Comparison of ENCODE assay signal across 1 cellular context in the genomic region with DNA sequence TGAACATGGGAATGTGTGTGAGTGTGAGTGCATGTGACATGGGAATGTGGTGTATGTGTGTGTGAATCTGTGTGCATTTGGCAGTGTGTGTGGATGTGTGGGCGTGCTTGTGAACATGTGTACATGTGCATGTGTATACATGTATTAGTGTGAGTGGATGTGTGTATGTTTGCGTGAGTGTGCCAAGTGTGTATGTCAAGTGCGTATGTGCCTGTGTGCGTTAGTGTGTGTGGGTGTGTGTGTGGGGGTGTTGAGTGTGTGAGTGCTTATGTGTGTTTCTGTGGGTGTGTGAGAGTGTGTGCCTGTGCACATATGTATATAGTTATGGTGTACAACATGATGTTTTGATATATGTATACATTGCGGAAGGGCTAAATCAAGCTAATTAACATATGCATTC.
TF ChIP-seq lines count a peak whose summit lies in the region.

No MANE protein-coding gene starts in this region.

TF ChIP-seq in SK-N-SH, 30 proteins besides CTCF, POLR2A, EP300 and RAD21 (continued from another document):
- TF ChIP-seq RCOR1 (IDR thresholded peaks at IDR 0.05; ENCODE audit: low read length), result no peak
- TF ChIP-seq YY1 (IDR thresholded peaks at IDR 0.05; ENCODE audit: low read depth), result no peak
- TF ChIP-seq MXI1 (IDR thresholded peaks at IDR 0.05; ENCODE audit: low read depth, low read length), result no peak
- TF ChIP-seq FOXM1 (IDR thresholded peaks at IDR 0.05; ENCODE audit: low read depth), result no peak
- TF ChIP-seq CHD2 (IDR thresholded peaks at IDR 0.05; ENCODE audit: low read length, partially characterized antibody), result no peak
